Comparison of ENCODE assay signal across 16 cellular contexts in the genomic region with DNA sequence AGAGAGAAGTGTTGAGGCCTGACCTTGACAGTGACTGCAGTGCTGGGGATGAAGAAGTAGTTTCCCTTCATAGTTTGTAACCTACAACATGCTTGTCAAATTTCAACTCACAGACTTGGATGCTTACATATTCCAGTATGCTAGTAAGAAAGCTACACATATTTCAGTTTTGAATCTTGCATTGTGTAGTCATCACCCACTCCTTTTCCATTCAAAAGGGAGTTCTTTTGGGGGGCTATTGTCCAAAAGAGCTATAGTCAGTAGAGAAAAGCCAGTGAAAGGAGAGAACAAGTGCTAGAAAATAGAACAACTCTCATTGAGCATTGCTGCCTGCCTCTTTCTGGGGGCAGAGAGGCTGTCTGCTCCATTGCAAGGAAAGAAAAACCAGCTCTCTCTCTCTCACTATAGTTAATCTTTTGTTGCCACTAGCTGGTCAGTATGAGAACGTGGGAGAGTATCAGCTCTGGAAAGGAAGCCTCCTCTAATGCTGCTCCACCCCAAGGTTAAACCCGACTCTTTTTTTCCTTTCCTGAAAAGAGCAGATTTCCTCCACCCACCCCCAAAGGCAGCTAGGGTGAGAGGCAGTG. TPM values are rescaled to one million over a fixed set of nuclear protein-coding genes. Genes with fewer than 3 reads are reported as not detected.
DNase-seq lines count a peak whose midpoint lies in the region; ATAC-seq, FAIRE-seq and TF ChIP-seq lines count a peak whose summit lies in the region.
"Had no signal": no experiment of that assay in that cellular context is flagged by ENCODE, and none has a peak within 500 bp of the region (broad histone marks: within the 10 kb centered on the region; RNA-seq: fewer than 3 reads in every experiment).

No MANE protein-coding gene starts in this region.

- H3K4me1 Mint-ChIP-seq in nephron progenitor cell: peaks cover 20% of the 10 kb centered on the region

- H3K27ac ChIP-seq in substantia nigra (ENCODE audit: low read depth, low read length, poor library complexity, severe bottlenecking): peak overlapping the region; percentile 88
- H3K27ac ChIP-seq: C4-2B had no signal

- peaks cover 55% of the 10 kb centered on the region for H3K27me3 Mint-ChIP-seq in nephron progenitor cell (ENCODE audit: low read depth, poor library complexity)

- DNase-seq in NCI-H2107 treated with DMSO at 0.1 percent for 48 hours (lab: John Stamatoyannopoulos, UW; ENCODE audit: unreplicated experiment): peak; percentile 37
- DNase-seq in NCI-H2107 (lab: John Stamatoyannopoulos, UW): no peak
- peak; percentile 50 for DNase-seq in NCI-H69 (lab: John Stamatoyannopoulos, UW)
- DNase-seq in frontal cortex (ENCODE audit: low spot score in 2 of 2): peak; percentile 16 to 34
- DNase-seq in substantia nigra (lab: John Stamatoyannopoulos, UW): peak in 9 of 49 donors; percentile 6 to 57 (median 14)
- no peak for DNase-seq in NCI-H2227 treated with DMSO at 0.1 percent for 48 hours (lab: John Stamatoyannopoulos, UW)
- DNase-seq in nephron progenitor cell: no peak
- DNase-seq: DMS153, HCEC 1CT, Karpas-422, MM.1S, NCI-H1930, NCI-H446 treated with DMSO at 0.1 percent for 48 hours had no signal

- no peak for FAIRE-seq in frontal cortex (lab: Jason Lieb, UNC)
- FAIRE-seq: GM12878 had no signal

- no peak for ATAC-seq in GM18868 (IDR thresholded peaks at IDR 0.05; ENCODE audit: unreplicated experiment)
- ATAC-seq: GM12878 had no signal

- no peaks in the 10 kb centered on the region for H3K9me3 Mint-ChIP-seq in nephron progenitor cell

- H3K27ac Mint-ChIP-seq in nephron progenitor cell: no peak overlapping the region

- H3K36me3 Mint-ChIP-seq in nephron progenitor cell (ENCODE audit: low read depth): no peaks in the 10 kb centered on the region

- no peak overlapping the region for H3K4me3 Mint-ChIP-seq in nephron progenitor cell

- no peak for TF ChIP-seq CTCF in nephron progenitor cell (IDR thresholded peaks at IDR 0.05)

RNA-seq across cellular contexts. Expression of a gene that starts 7.3 kb away (rescaled TPM):
- total RNA-seq in frontal cortex: 23.2 TPM

Comparison
In these comparisons a context has a peak if more than half of its experiments do, and no peak if none do; other contexts are left out.
1. DNase-seq: peak in NCI-H2107 treated with DMSO at 0.1 percent for 48 hours (single experiment), NCI-H69 (single experiment) and frontal cortex (2 of 2); none in NCI-H2107 (single experiment), NCI-H2227 treated with DMSO at 0.1 percent for 48 hours (single experiment) and nephron progenitor cell (single experiment).